ENCODE assay signal across 8 cellular contexts in the genomic region with DNA sequence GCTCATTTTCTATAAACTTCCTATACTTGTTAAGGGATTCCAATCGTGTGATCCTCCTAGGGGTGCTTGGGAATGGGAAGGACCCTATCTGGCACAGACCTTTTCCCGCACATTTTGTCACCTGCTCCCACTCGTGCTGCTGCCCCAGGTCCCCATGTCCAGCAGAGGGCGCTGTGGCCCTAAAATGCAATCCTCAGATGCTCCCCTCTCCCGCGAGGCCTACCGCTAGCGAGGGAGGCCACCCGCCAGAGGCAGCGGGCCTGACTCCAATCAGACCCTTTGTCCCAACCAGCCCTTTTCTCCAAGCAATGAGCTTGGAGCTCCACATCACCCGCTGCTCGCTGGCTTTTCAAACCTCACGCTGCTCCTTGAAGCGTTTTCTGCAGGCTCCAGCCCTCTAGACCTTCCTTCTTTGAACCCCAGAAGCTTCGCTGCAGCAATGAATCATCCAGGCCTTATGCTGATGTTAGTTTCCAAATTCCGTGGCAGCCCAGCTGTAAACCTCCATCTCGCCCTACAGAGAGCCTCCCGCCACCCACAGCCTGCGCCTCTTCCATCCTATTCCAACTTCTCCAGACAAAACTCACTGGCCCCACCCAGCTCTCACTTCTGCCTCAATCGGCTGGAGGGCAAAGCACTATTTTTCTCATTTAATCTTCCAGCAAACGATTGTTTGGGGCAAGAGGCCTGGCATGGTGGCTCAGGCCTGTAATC. TPM values are rescaled to one million over a fixed set of nuclear protein-coding genes. Genes with fewer than 3 reads are reported as not detected.
DNase-seq lines count a peak whose midpoint lies in the region; ATAC-seq and TF ChIP-seq lines count a peak whose summit lies in the region.

No MANE protein-coding gene starts in this region.

- peaks cover 2% of the 10 kb centered on the region for H3K27me3 Mint-ChIP-seq in activated CD8-positive, alpha-beta T cell treated with anti-CD3 and anti-CD28 coated beads for 36 hours

- H3K27ac Mint-ChIP-seq in activated CD8-positive, alpha-beta T cell treated with anti-CD3 and anti-CD28 coated beads for 36 hours, result peak overlapping the region; percentile 30

- H3K9me3 ChIP-seq in ectodermal cell (ENCODE audit: control insufficient read depth, low read length) (no peaks in the 10 kb centered on the region), mesenchymal stem cell (ENCODE audit: control insufficient read depth, low read length) (no peaks in the 10 kb centered on the region)

- DNase-seq in COLO668 (lab: John Stamatoyannopoulos, UW; ENCODE audit: unreplicated experiment), result peak; percentile 75
- DNase-seq in HT-29 (ENCODE audit: low spot score), result peak; percentile 86
- peak; percentile 73 for DNase-seq in NCI-H82 treated with DMSO at 0.1 percent for 48 hours (lab: John Stamatoyannopoulos, UW; ENCODE audit: unreplicated experiment)
- DNase-seq in activated CD8-positive, alpha-beta T cell treated with anti-CD3 and anti-CD28 coated beads for 36 hours, result peak; percentile 94
- peak; percentile 88 for DNase-seq in mesenchymal stem cell
- DNase-seq in stimulated activated CD8-positive, alpha-beta memory T cell treated with anti-CD3 and anti-CD28 coated beads, Interleukin-12 subunit alpha, Interleukin-12 subunit beta, amount 100 ng/mL, for 24 hours (ENCODE audit: extremely low read depth), result peak; percentile 67
- DNase-seq in cortex of kidney (lab: John Stamatoyannopoulos, UW), result no peak

- H2BK15ac ChIP-seq in mesenchymal stem cell (ENCODE audit: low read depth, poor library complexity, severe bottlenecking), result peak overlapping the region; percentile 94

- H3K36me3 ChIP-seq in ectodermal cell (ENCODE audit: control insufficient read depth, insufficient read depth, low read length) (no peaks in the 10 kb centered on the region), mesenchymal stem cell (ENCODE audit: control insufficient read depth in 1 of 2, insufficient read depth in 2 of 2, low read depth in 1 of 2, low read length in 2 of 2) (no peaks in the 10 kb centered on the region)

- no peak overlapping the region for H3K4me3 Mint-ChIP-seq in activated CD8-positive, alpha-beta T cell treated with anti-CD3 and anti-CD28 coated beads for 36 hours

- H3K14ac ChIP-seq in mesenchymal stem cell (ENCODE audit: low read length in 2 of 2), result no peak overlapping the region

- H3K9me3 Mint-ChIP-seq in activated CD8-positive, alpha-beta T cell treated with anti-CD3 and anti-CD28 coated beads for 36 hours, result no peaks in the 10 kb centered on the region

- H3K4me2 ChIP-seq in mesenchymal stem cell (ENCODE audit: low read length, poor library complexity, severe bottlenecking), result peak overlapping the region; percentile 41

- H3K23ac ChIP-seq in mesenchymal stem cell (ENCODE audit: low read length in 2 of 2), result peak overlapping the region in 1 of 2 experiments; percentile 63

- H4K91ac ChIP-seq in mesenchymal stem cell (ENCODE audit: low read length), result peak overlapping the region; percentile 57

- peak overlapping the region; percentile 54 for H2AFZ ChIP-seq in mesenchymal stem cell (ENCODE audit: low read depth, low read length)

- H2BK120ac ChIP-seq in mesenchymal stem cell (ENCODE audit: low read depth, low read length), result peak overlapping the region; percentile 74

- H3K36me3 Mint-ChIP-seq in activated CD8-positive, alpha-beta T cell treated with anti-CD3 and anti-CD28 coated beads for 36 hours (ENCODE audit: low read depth), result no peaks in the 10 kb centered on the region

- peak overlapping the region; percentile 79 for H3K9ac ChIP-seq in mesenchymal stem cell (ENCODE audit: low read length)

- H3K27ac ChIP-seq in ectodermal cell (ENCODE audit: insufficient read depth, low read depth, low read length, poor library complexity, severe bottlenecking) (peak overlapping the region; percentile 79), mesenchymal stem cell (ENCODE audit: low read length, poor library complexity, severe bottlenecking) (peak overlapping the region; percentile 96)

- POLR2A ChIA-PET in activated CD8-positive, alpha-beta T cell treated with anti-CD3 and anti-CD28 coated beads for 36 hours (lab: Charles Lee), result interaction anchor here (0.7 to 1.0 kb wide), 3 partner anchors 28 to 366 kb away, joined by 3 read pairs; no protein-coding TSS in a partner anchor

- H4K8ac ChIP-seq in mesenchymal stem cell (ENCODE audit: low read length), result peak overlapping the region; percentile 91

- CTCF ChIA-PET in activated CD8-positive, alpha-beta T cell treated with anti-CD3 and anti-CD28 coated beads for 36 hours (lab: Charles Lee), result interaction anchor here (0.5 to 3.1 kb wide), 47 partner anchors 11 to 768 kb away, joined by 3 to 30 read pairs (median 4); partner anchors contain the start of genes FZD2 and GPATCH8

- intact Hi-C loops in activated CD8-positive, alpha-beta T cell treated with anti-CD3 and anti-CD28 coated beads for 36 hours (cut with micrococcal nuclease), result loop anchor here (5.0 to 10.0 kb wide), 2 partner anchors 104 to 141 kb away; no protein-coding TSS in a partner anchor

- 19 to 20% methylated on average over 21 of the region's 21 CpGs for WGBS in ectodermal cell, 2 experiments
- WGBS in mesenchymal stem cell, result 10% methylated on average over 21 of the region's 21 CpGs

- no peak overlapping the region for H3K4me3 ChIP-seq in ectodermal cell (ENCODE audit: insufficient read depth, low read depth, low read length)
- H3K4me3 ChIP-seq in mesenchymal stem cell (ENCODE audit: insufficient read depth in 1 of 2, low read depth in 1 of 2, low read length in 2 of 2), result peak overlapping the region in 1 of 2 experiments; percentile 58

- peak overlapping the region; percentile 85 to 92 for H3K18ac ChIP-seq in mesenchymal stem cell (ENCODE audit: low read depth in 1 of 2, low read length in 2 of 2)

- H2BK12ac ChIP-seq in mesenchymal stem cell (ENCODE audit: low read length in 2 of 2), result peak overlapping the region; percentile 86 to 91

- peak overlapping the region; percentile 83 for H2BK5ac ChIP-seq in mesenchymal stem cell (ENCODE audit: low read depth, low read length, poor library complexity, severe bottlenecking)

- H3K4ac ChIP-seq in mesenchymal stem cell (ENCODE audit: low read depth in 1 of 2, low read length in 2 of 2), result peak overlapping the region; percentile 89 to 90

- peak; percentile 96 for ATAC-seq in activated CD8-positive, alpha-beta T cell treated with anti-CD3 and anti-CD28 coated beads for 36 hours

- H3K4me1 ChIP-seq in ectodermal cell (ENCODE audit: control insufficient read depth, insufficient read depth, low read length) (peaks cover 16% of the 10 kb centered on the region), mesenchymal stem cell (ENCODE audit: control insufficient read depth, insufficient read depth, low read depth, low read length) (peaks cover 22% of the 10 kb centered on the region)

- TF ChIP-seq CTCF in activated CD8-positive, alpha-beta T cell treated with anti-CD3 and anti-CD28 coated beads for 36 hours (IDR thresholded peaks at IDR 0.05), result peak; percentile 97

- no peaks in the 10 kb centered on the region for H3K27me3 ChIP-seq in ectodermal cell (ENCODE audit: control insufficient read depth, insufficient read depth, low read length, poor library complexity, severe bottlenecking)
- peaks cover 0 to 10% of the 10 kb centered on the region in 2 experiments for H3K27me3 ChIP-seq in mesenchymal stem cell (ENCODE audit: control insufficient read depth in 1 of 2, insufficient read depth in 1 of 2, low read length in 2 of 2)

- H3K79me1 ChIP-seq in mesenchymal stem cell (replicated peaks; ENCODE audit: low read length, poor library complexity, severe bottlenecking), result peaks cover 9% of the 10 kb centered on the region

- H3K4me1 Mint-ChIP-seq in activated CD8-positive, alpha-beta T cell treated with anti-CD3 and anti-CD28 coated beads for 36 hours (ENCODE audit: low read depth), result peaks cover 8% of the 10 kb centered on the region

- peak overlapping the region; percentile 90 for H2AK5ac ChIP-seq in mesenchymal stem cell (ENCODE audit: low read length, severe bottlenecking)

RNA-seq across cellular contexts. Expression of gene FZD2, which starts 23.6 kb away (rescaled TPM):
- 0.47 and 1.0 TPM in 2 replicates for total RNA-seq in HT-29 (2014; rRNA removed; shearing (Covaris generic))
- under 1 TPM; 0.16 to 0.22 TPM for total RNA-seq in activated CD8-positive, alpha-beta T cell treated with anti-CD3 and anti-CD28 coated beads for 36 hours
- polyA plus RNA-seq in ectodermal cell (2013, experiment 1 of 4), result 101 TPM
- 101 TPM for polyA plus RNA-seq in ectodermal cell (2013, experiment 2 of 4)
- polyA plus RNA-seq in ectodermal cell (2013, experiment 3 of 4), result 90.1 TPM
- polyA plus RNA-seq in ectodermal cell (2013, experiment 4 of 4), result 92.5 TPM
- polyA plus RNA-seq in mesenchymal stem cell (2013, experiment 1 of 2), result 43.8 TPM
- 45.5 TPM for polyA plus RNA-seq in mesenchymal stem cell (2013, experiment 2 of 2)

RNA-seq across cellular contexts. Expression of gene GPATCH8, which starts 30.5 kb away (rescaled TPM):
- total RNA-seq in HT-29 (2014; rRNA removed; shearing (Covaris generic)), result 13.1 and 13.9 TPM in 2 replicates
- total RNA-seq in activated CD8-positive, alpha-beta T cell treated with anti-CD3 and anti-CD28 coated beads for 36 hours, result 10 to 100 TPM; 34.0 to 36.8 TPM
- 37.0 TPM for polyA plus RNA-seq in ectodermal cell (2013, experiment 1 of 4)
- 54.3 TPM for polyA plus RNA-seq in ectodermal cell (2013, experiment 2 of 4)
- polyA plus RNA-seq in ectodermal cell (2013, experiment 3 of 4), result 31.5 TPM
- polyA plus RNA-seq in ectodermal cell (2013, experiment 4 of 4), result 35.4 TPM
- polyA plus RNA-seq in mesenchymal stem cell (2013, experiment 1 of 2), result 18.3 TPM
- polyA plus RNA-seq in mesenchymal stem cell (2013, experiment 2 of 2), result 17.8 TPM
